8 cellular contexts compared by ENCODE assay signal in genomic region chr16:57266531-57267268, GRCh38. TPM values are rescaled to one million over a fixed set of nuclear protein-coding genes. Genes with fewer than 3 reads are reported as not detected.
DNase-seq lines count a peak whose midpoint lies in the region; ATAC-seq and TF ChIP-seq lines count a peak whose summit lies in the region.

No MANE protein-coding gene starts in this region.

- H3K36me3 ChIP-seq in effector memory CD4-positive, alpha-beta T cell (ENCODE audit: control insufficient read depth, insufficient read depth, low read length): no peaks in the 10 kb centered on the region

- H3K4me1 ChIP-seq in effector memory CD4-positive, alpha-beta T cell (ENCODE audit: control insufficient read depth, insufficient read depth, low read length, poor library complexity, severe bottlenecking): peaks cover 20% of the 10 kb centered on the region

- peak overlapping the region; percentile 72 for H3K27ac ChIP-seq in VCaP
- peak overlapping the region; percentile 44 for H3K27ac ChIP-seq in effector memory CD4-positive, alpha-beta T cell (ENCODE audit: insufficient read depth, low read length, poor library complexity, severe bottlenecking)

- no peak overlapping the region for H3K4me3 ChIP-seq in effector memory CD4-positive, alpha-beta T cell (ENCODE audit: insufficient read depth, low read depth, low read length, poor library complexity, severe bottlenecking)

- DNase-seq in HT1080 (ENCODE audit: low read depth) (peak; percentile 54), posterior vena cava (ENCODE audit: low spot score) (peak; percentile 5), ecto neural progenitor cell (ENCODE audit: low spot score) (no peak)
- peak in 1 of 3 donors; percentile 8 for DNase-seq in effector memory CD4-positive, alpha-beta T cell

- H3K27me3 ChIP-seq in effector memory CD4-positive, alpha-beta T cell (replicated peaks; ENCODE audit: control insufficient read depth, insufficient read depth, low read length, poor library complexity, severe bottlenecking): no peaks in the 10 kb centered on the region

- intact Hi-C loops in posterior vena cava (cut with DNase I): no loop called here

- ATAC-seq in HG02885 (IDR thresholded peaks at IDR 0.05; ENCODE audit: poor library complexity, unreplicated experiment) (no peak), HG03039 (IDR thresholded peaks at IDR 0.05; ENCODE audit: unreplicated experiment) (no peak), GM21717 (IDR thresholded peaks at IDR 0.05; ENCODE audit: unreplicated experiment) (no peak)

- no peaks in the 10 kb centered on the region for H3K9me3 ChIP-seq in effector memory CD4-positive, alpha-beta T cell (ENCODE audit: control insufficient read depth, low read length)

- no peak for TF ChIP-seq CTCF in VCaP (conservative IDR thresholded peaks at IDR 0.05)

RNA-seq across cellular contexts. Expression of gene PLLP, which starts 17.8 kb away (rescaled TPM):
- total RNA-seq in HT1080 (2014; rRNA removed; shearing (Covaris generic)): 0.20 and 1.3 TPM in 2 replicates
- polyA plus RNA-seq in HT1080 (2015; cell fraction: cytosol; rRNA removed): 0.28 and 0.38 TPM in 2 replicates
- polyA plus RNA-seq in HT1080 (2015; cell fraction: nucleus; rRNA removed): 0.18 and 0.35 TPM in 2 replicates
- 1 to 10 TPM; 1.7 to 3.8 TPM for total RNA-seq in posterior vena cava

RNA-seq across cellular contexts. Expression of gene ARL2BP, which starts 21.6 kb away (rescaled TPM):
- total RNA-seq in HT1080 (2014; rRNA removed; shearing (Covaris generic)): 55.3 and 70.5 TPM in 2 replicates
- 56.5 and 57.4 TPM in 2 replicates for polyA plus RNA-seq in HT1080 (2015; cell fraction: cytosol; rRNA removed)
- 20.0 and 21.6 TPM in 2 replicates for polyA plus RNA-seq in HT1080 (2015; cell fraction: nucleus; rRNA removed)
- 10 to 100 TPM; 48.4 to 49.6 TPM for total RNA-seq in posterior vena cava
